Comparison of ENCODE assay signal across 17 cellular contexts in the genomic region with DNA sequence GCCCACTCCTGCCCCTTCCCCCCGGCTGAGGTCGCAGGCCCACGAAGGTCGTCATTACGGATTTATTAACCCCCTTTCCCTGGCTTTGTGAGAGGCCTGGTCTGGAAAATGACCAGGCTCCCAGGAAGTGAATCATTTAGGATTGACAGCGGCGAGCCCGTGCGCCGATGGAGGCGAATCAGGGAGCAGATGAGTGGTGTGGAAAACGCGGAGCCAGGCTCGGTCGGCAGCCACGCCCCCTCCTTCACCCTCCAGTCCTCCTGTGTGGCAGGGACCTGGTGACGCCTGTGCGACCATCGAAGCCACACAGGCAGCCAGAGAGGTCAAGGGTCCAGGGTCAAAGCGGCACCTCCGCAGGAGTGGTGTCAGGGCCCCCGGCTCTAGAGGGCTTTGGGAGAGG.
"Had no signal": no experiment of that assay in that cellular context is flagged by ENCODE, and none has a peak within 500 bp of the region (broad histone marks: within the 10 kb centered on the region; RNA-seq: fewer than 3 reads in every experiment).

No MANE protein-coding gene starts in this region.

- H3K36me3 Mint-ChIP-seq: activated CD8-positive, alpha-beta memory T cell treated with anti-CD3 and anti-CD28 coated beads, Interleukin-2, amount 10 ng/mL, durations not matched to agents 7 days and 5 days; activated naive CD8-positive, alpha-beta T cell had no signal

- H3K4me3 ChIP-seq: breast epithelium, left lung, upper lobe of left lung had no signal

- H3K4me1 Mint-ChIP-seq: activated CD4-positive, alpha-beta memory T cell treated with anti-CD3 and anti-CD28 coated beads, Interleukin-2, amount 10 ng/mL, durations not matched to agents 7 days and 5 days had no signal

- H3K27ac ChIP-seq: breast epithelium, epithelial cell of prostate, foreskin keratinocyte, left lung, upper lobe of left lung had no signal

- H3K9me3 Mint-ChIP-seq: activated B cell treated with CpG ODN at 0.5 μM for 24 hours; activated CD4-positive, alpha-beta memory T cell treated with anti-CD3 and anti-CD28 coated beads, Interleukin-2, amount 10 ng/mL, durations not matched to agents 7 days and 5 days; nephron; stimulated activated naive CD8-positive, alpha-beta T cell treated with anti-CD3 and anti-CD28 coated beads, Interleukin-15, Interleukin-2, amounts not matched to agents 100 ng/mL and 50 ng/mL, for 24 hours had no signal

- H3K4me2 ChIP-seq: SK-N-SH had no signal

- H3K27me3 ChIP-seq: foreskin keratinocyte, upper lobe of left lung had no signal

- FAIRE-seq: keratinocyte had no signal

- H3K4me1 ChIP-seq: breast epithelium, foreskin keratinocyte, left lung had no signal

- H3K9me3 ChIP-seq: breast epithelium, left lung, SK-N-SH, upper lobe of left lung had no signal

- H3K27ac Mint-ChIP-seq: activated B cell treated with CpG ODN at 0.5 μM for 24 hours; activated CD4-positive, alpha-beta memory T cell treated with anti-CD3 and anti-CD28 coated beads, Interleukin-2, amount 10 ng/mL, durations not matched to agents 7 days and 5 days; activated CD8-positive, alpha-beta memory T cell treated with anti-CD3 and anti-CD28 coated beads, Interleukin-2, amount 10 ng/mL, durations not matched to agents 7 days and 5 days; activated naive CD8-positive, alpha-beta T cell; nephron; stimulated activated naive CD8-positive, alpha-beta T cell treated with anti-CD3 and anti-CD28 coated beads, Interleukin-15, Interleukin-2, amounts not matched to agents 100 ng/mL and 50 ng/mL, for 24 hours had no signal

- H3K9ac ChIP-seq: SK-N-SH had no signal

- DNase-seq: activated B cell treated with CpG ODN at 0.5 μM for 24 hours; activated CD4-positive, alpha-beta memory T cell treated with anti-CD3 and anti-CD28 coated beads, Interleukin-2, amount 10 ng/mL, durations not matched to agents 7 days and 5 days; activated CD4-positive, alpha-beta T cell treated with anti-CD3 and anti-CD28 coated beads for 4 hours; activated CD8-positive, alpha-beta memory T cell treated with anti-CD3 and anti-CD28 coated beads, Interleukin-2, amount 10 ng/mL, durations not matched to agents 7 days and 5 days; amniotic stem cell; cerebellar nuclear complex; foreskin keratinocyte; left lung; midbrain; SK-N-SH had no signal

- H3K36me3 ChIP-seq: breast epithelium, left lung, upper lobe of left lung had no signal

- H3K4me3 Mint-ChIP-seq: activated B cell treated with CpG ODN at 0.5 μM for 24 hours; activated CD4-positive, alpha-beta memory T cell treated with anti-CD3 and anti-CD28 coated beads, Interleukin-2, amount 10 ng/mL, durations not matched to agents 7 days and 5 days; activated CD8-positive, alpha-beta memory T cell treated with anti-CD3 and anti-CD28 coated beads, Interleukin-2, amount 10 ng/mL, durations not matched to agents 7 days and 5 days; activated naive CD8-positive, alpha-beta T cell; nephron; stimulated activated naive CD8-positive, alpha-beta T cell treated with anti-CD3 and anti-CD28 coated beads, Interleukin-15, Interleukin-2, amounts not matched to agents 100 ng/mL and 50 ng/mL, for 24 hours had no signal
